In genomic region chr1:152170287-152170933, GRCh38 we compare ENCODE assay signal across 24 cellular contexts. TPM values are rescaled to one million over a fixed set of nuclear protein-coding genes. Genes with fewer than 3 reads are reported as not detected.
DNase-seq lines count a peak whose midpoint lies in the region; FAIRE-seq and TF ChIP-seq lines count a peak whose summit lies in the region.
"Had no signal": no experiment of that assay in that cellular context is flagged by ENCODE, and none has a peak within 500 bp of the region (broad histone marks: within the 10 kb centered on the region; RNA-seq: fewer than 3 reads in every experiment).

No MANE protein-coding gene starts in this region.

- H4K20me1 ChIP-seq in mammary epithelial cell (ENCODE audit: insufficient read depth, low read length), result no peaks in the 10 kb centered on the region
- no peaks in the 10 kb centered on the region for H4K20me1 ChIP-seq in astrocyte (ENCODE audit: insufficient read depth, low read length)

- peaks cover 29% of the 10 kb centered on the region for H3K4me1 ChIP-seq in mammary epithelial cell (ENCODE audit: insufficient read depth, low read length)
- H3K4me1 ChIP-seq in astrocyte (ENCODE audit: insufficient read depth, low read length), result peaks cover 15% of the 10 kb centered on the region
- H3K4me1 ChIP-seq: BE2C, Peyer's patch had no signal

- H3K27me3 Mint-ChIP-seq in MCF 10A (ENCODE audit: insufficient read depth, unreplicated experiment), result no peaks in the 10 kb centered on the region
- no peaks in the 10 kb centered on the region for H3K27me3 Mint-ChIP-seq in astrocyte (ENCODE audit: low read depth, unreplicated experiment)
- H3K27me3 Mint-ChIP-seq in type B pancreatic cell, result no peaks in the 10 kb centered on the region
- H3K27me3 Mint-ChIP-seq in activated CD4-positive, alpha-beta T cell treated with anti-CD3 and anti-CD28 coated beads, Interleukin-2, amount 10 ng/mL, durations not matched to agents 7 days and 5 days, result peaks cover 10% of the 10 kb centered on the region

- H3K4me1 Mint-ChIP-seq in MCF 10A (ENCODE audit: insufficient read depth, unreplicated experiment) (peaks cover 47% of the 10 kb centered on the region), astrocyte (ENCODE audit: low read depth, unreplicated experiment) (peaks cover 52% of the 10 kb centered on the region), type B pancreatic cell (ENCODE audit: unreplicated experiment) (no peaks in the 10 kb centered on the region)
- peaks cover 11% of the 10 kb centered on the region for H3K4me1 Mint-ChIP-seq in activated CD4-positive, alpha-beta T cell treated with anti-CD3 and anti-CD28 coated beads, Interleukin-2, amount 10 ng/mL, durations not matched to agents 7 days and 5 days

- no peaks in the 10 kb centered on the region for H3K27me3 ChIP-seq in mammary epithelial cell (ENCODE audit: insufficient read depth, low read length)
- no peaks in the 10 kb centered on the region for H3K27me3 ChIP-seq in MG63
- peaks cover 12% of the 10 kb centered on the region for H3K27me3 ChIP-seq in astrocyte (ENCODE audit: insufficient read depth, low read length)
- H3K27me3 ChIP-seq: BE2C, Peyer's patch had no signal

- H3K36me3 Mint-ChIP-seq in MCF 10A (ENCODE audit: insufficient read depth, unreplicated experiment), result peaks cover 5% of the 10 kb centered on the region
- H3K36me3 Mint-ChIP-seq in astrocyte (ENCODE audit: low read depth, unreplicated experiment), result peaks cover 15% of the 10 kb centered on the region
- H3K36me3 Mint-ChIP-seq in type B pancreatic cell, result no peaks in the 10 kb centered on the region
- peaks cover 2% of the 10 kb centered on the region for H3K36me3 Mint-ChIP-seq in activated CD4-positive, alpha-beta T cell treated with anti-CD3 and anti-CD28 coated beads, Interleukin-2, amount 10 ng/mL, durations not matched to agents 7 days and 5 days (ENCODE audit: low read depth)
- H3K36me3 Mint-ChIP-seq: CD4-positive, CD25-positive, alpha-beta regulatory T cell; IgD-negative memory B cell had no signal

- H3K27ac ChIP-seq in mammary epithelial cell (ENCODE audit: insufficient read depth, low read depth, low read length) (no peak overlapping the region), astrocyte (ENCODE audit: low read depth, low read length) (no peak overlapping the region)

- H3K9me3 Mint-ChIP-seq in MCF 10A (ENCODE audit: unreplicated experiment), result no peaks in the 10 kb centered on the region
- H3K9me3 Mint-ChIP-seq in astrocyte (ENCODE audit: unreplicated experiment), result peaks cover 2% of the 10 kb centered on the region
- peaks cover 7% of the 10 kb centered on the region for H3K9me3 Mint-ChIP-seq in type B pancreatic cell
- no peaks in the 10 kb centered on the region for H3K9me3 Mint-ChIP-seq in activated CD4-positive, alpha-beta T cell treated with anti-CD3 and anti-CD28 coated beads, Interleukin-2, amount 10 ng/mL, durations not matched to agents 7 days and 5 days
- H3K9me3 Mint-ChIP-seq: CD4-positive, CD25-positive, alpha-beta regulatory T cell; IgD-negative memory B cell had no signal

- dilution Hi-C loops in mammary epithelial cell (cut with HindIII; ENCODE audit: low sequenced_read_pairs), result loop anchor here (5.0 to 10.0 kb wide), 3 partner anchors 83 to 236 kb away; partner anchors contain the start of gene TCHHL1

- H3K4me3 ChIP-seq in mammary epithelial cell (replicated peaks in 1 of 3; ENCODE audit: insufficient read depth in 1 of 3, low read depth in 2 of 3, low read length in 3 of 3), result no peak overlapping the region
- no peak overlapping the region for H3K4me3 ChIP-seq in MG63
- H3K4me3 ChIP-seq in astrocyte (ENCODE audit: insufficient read depth, low read depth, low read length), result no peak overlapping the region
- H3K4me3 ChIP-seq in foreskin fibroblast (ENCODE audit: low read depth in 1 of 2, low read length in 2 of 2), result no peak overlapping the region
- H3K4me3 ChIP-seq: Peyer's patch had no signal

- H2AFZ ChIP-seq in mammary epithelial cell (ENCODE audit: low read depth, low read length) (no peak overlapping the region), astrocyte (ENCODE audit: low read depth, low read length) (no peak overlapping the region)

- CTCF ChIA-PET in MCF 10A (lab: Yijun Ruan, JAX) (interaction anchor here (0.6 to 17.5 kb wide), 4 partner anchors 8 to 118 kb away, joined by 4 to 351 read pairs (median 27); no protein-coding TSS in a partner anchor), mammary epithelial cell (lab: Charles Lee; ENCODE audit: low non-redundant PET) (no interaction called here)
- CTCF ChIA-PET in activated CD4-positive, alpha-beta T cell treated with anti-CD3 and anti-CD28 coated beads, Interleukin-2, amount 10 ng/mL, durations not matched to agents 7 days and 5 days (lab: Charles Lee), result interaction anchor here (1.1 kb wide), 1 partner anchor 289 kb away, joined by 3 read pairs; no protein-coding TSS in a partner anchor

- in situ Hi-C loops in mammary epithelial cell (cut with MboI; ENCODE audit: low sequenced_read_pairs in 2 of 2), result no loop called here

- H3K36me3 ChIP-seq in mammary epithelial cell (ENCODE audit: insufficient read depth, low read length), result no peaks in the 10 kb centered on the region
- no peaks in the 10 kb centered on the region for H3K36me3 ChIP-seq in MG63
- H3K36me3 ChIP-seq in astrocyte (ENCODE audit: insufficient read depth, low read length), result no peaks in the 10 kb centered on the region
- H3K36me3 ChIP-seq: BE2C, Peyer's patch had no signal

- H3K9ac ChIP-seq in mammary epithelial cell (ENCODE audit: insufficient read depth, low read length) (no peak overlapping the region), astrocyte (ENCODE audit: low read length) (no peak overlapping the region)

- DNase-seq in MCF 10A (ENCODE audit: unreplicated experiment) (no peak), mammary epithelial cell (no peak), MG63 (peak; percentile 20), astrocyte (ENCODE audit: low read depth) (no peak), type B pancreatic cell (ENCODE audit: extremely low spot score, unreplicated experiment) (no peak), NCI-H146 (lab: John Stamatoyannopoulos, UW) (no peak), foreskin fibroblast (no peak)
- DNase-seq in activated CD4-positive, alpha-beta T cell treated with anti-CD3 and anti-CD28 coated beads, Interleukin-2, amount 10 ng/mL, durations not matched to agents 7 days and 5 days, result no peak
- DNase-seq: BE2C; CD4-positive, CD25-positive, alpha-beta regulatory T cell; COR-L47; DMS153; GOT3; Karpas-422; NCI-H1930; NCI-H2227 treated with DMSO at 0.1 percent for 48 hours; NCI-H510A; Peyer's patch had no signal

- H3K4me2 ChIP-seq in mammary epithelial cell (ENCODE audit: insufficient read depth, low read depth, low read length) (no peak overlapping the region), astrocyte (ENCODE audit: low read length) (no peak overlapping the region)

- FAIRE-seq in astrocyte (lab: Jason Lieb, UNC), result no peak
- FAIRE-seq: GM12892 had no signal

- no peaks in the 10 kb centered on the region for H3K79me2 ChIP-seq in mammary epithelial cell (ENCODE audit: insufficient read depth, low read length)
- H3K79me2 ChIP-seq in astrocyte (ENCODE audit: insufficient read depth, low read length), result no peaks in the 10 kb centered on the region

- H3K9me3 ChIP-seq in mammary epithelial cell (replicated peaks; ENCODE audit: insufficient read depth, low read length) (no peaks in the 10 kb centered on the region), MG63 (no peaks in the 10 kb centered on the region), astrocyte (ENCODE audit: insufficient read depth, low read depth, low read length) (no peaks in the 10 kb centered on the region)
- H3K9me3 ChIP-seq: BE2C, Peyer's patch had no signal

- H3K4me3 Mint-ChIP-seq in MCF 10A (ENCODE audit: unreplicated experiment), result no peak overlapping the region
- peak overlapping the region; percentile 55 for H3K4me3 Mint-ChIP-seq in astrocyte (ENCODE audit: unreplicated experiment)
- H3K4me3 Mint-ChIP-seq in type B pancreatic cell, result peak overlapping the region; percentile 32
- H3K4me3 Mint-ChIP-seq in activated CD4-positive, alpha-beta T cell treated with anti-CD3 and anti-CD28 coated beads, Interleukin-2, amount 10 ng/mL, durations not matched to agents 7 days and 5 days, result no peak overlapping the region
- H3K4me3 Mint-ChIP-seq: CD4-positive, CD25-positive, alpha-beta regulatory T cell; IgD-negative memory B cell; T-helper 1 cell treated with Interleukin-12 subunit alpha and Interleukin-12 subunit beta and Interleukin-4 antibody, amounts not matched to agents 30 μg/mL and 1 μg/mL, for 36 hours had no signal

- intact Hi-C loops in MCF 10A (cut with micrococcal nuclease) (no loop called here), mammary epithelial cell (cut with micrococcal nuclease) (no loop called here)

- peak overlapping the region; percentile 4 for H3K27ac Mint-ChIP-seq in MCF 10A (ENCODE audit: low read depth, unreplicated experiment)
- H3K27ac Mint-ChIP-seq in astrocyte (ENCODE audit: unreplicated experiment), result peak overlapping the region; percentile 38
- H3K27ac Mint-ChIP-seq in type B pancreatic cell, result peak overlapping the region; percentile 45
- no peak overlapping the region for H3K27ac Mint-ChIP-seq in activated CD4-positive, alpha-beta T cell treated with anti-CD3 and anti-CD28 coated beads, Interleukin-2, amount 10 ng/mL, durations not matched to agents 7 days and 5 days
- H3K27ac Mint-ChIP-seq: CD4-positive, CD25-positive, alpha-beta regulatory T cell; IgD-negative memory B cell; T-helper 1 cell treated with Interleukin-12 subunit alpha and Interleukin-12 subunit beta and Interleukin-4 antibody, amounts not matched to agents 30 μg/mL and 1 μg/mL, for 36 hours had no signal

- no TSS peak for BruUV-seq in MCF 10A (replicated peaks; lab: Mats Ljungman, UMichigan)
- BruUV-seq in mammary epithelial cell (replicated peaks; lab: Mats Ljungman, UMichigan), result no TSS peak

- WGBS in mammary epithelial cell (ENCODE audit: low coverage, missing lambda C conversion rate), result 89% methylated on average over 5 of the region's 5 CpGs

- POLR2A ChIA-PET in MCF 10A (lab: Yijun Ruan, JAX), result interaction anchor here (0.6 to 16.3 kb wide), 9 partner anchors 8 to 547 kb away, joined by 3 to 503 read pairs (median 3); no protein-coding TSS in a partner anchor
- POLR2A ChIA-PET in activated CD4-positive, alpha-beta T cell treated with anti-CD3 and anti-CD28 coated beads, Interleukin-2, amount 10 ng/mL, durations not matched to agents 7 days and 5 days (lab: Charles Lee), result no interaction called here

- TF ChIP-seq CTCF in MCF 10A (IDR thresholded peaks at IDR 0.05; ENCODE audit: unreplicated experiment) (no peak), mammary epithelial cell (conservative IDR thresholded peaks at IDR 0.05 in 1 of 2, IDR thresholded peaks at IDR 0.05 in 1 of 2; ENCODE audit: extremely low read depth in 1 of 2, insufficient read depth in 1 of 2, low read depth in 1 of 2, low read length in 2 of 2) (no peak), astrocyte (IDR thresholded peaks at IDR 0.05; ENCODE audit: insufficient read depth, low read depth, low read length) (no peak), type B pancreatic cell (conservative IDR thresholded peaks at IDR 0.05) (no peak), foreskin fibroblast (IDR thresholded peaks at IDR 0.05; ENCODE audit: low read depth, low read length) (no peak)

RNA-seq across cellular contexts. Expression of gene RPTN, which starts 11.4 kb away (rescaled TPM):
- total RNA-seq in MCF 10A (2022) (not detected in 2 replicates), mammary epithelial cell (not detected), astrocyte (0.07 and 0.09 TPM in 2 replicates), type B pancreatic cell (ENCODE audit: low replicate concordance) (0.34 and 1.3 TPM in 2 replicates)
- 0.01 TPM for polyA plus RNA-seq in mammary epithelial cell
- not detected for polyA minus RNA-seq in mammary epithelial cell
- not detected in 2 replicates for total RNA-seq in MG63 (2014; rRNA removed; shearing (Covaris generic); ENCODE audit: low replicate concordance)
- not detected for total RNA-seq in activated CD4-positive, alpha-beta T cell treated with anti-CD3 and anti-CD28 coated beads, Interleukin-2, amount 10 ng/mL, durations not matched to agents 7 days and 5 days
- total RNA-seq: A673; CD4-positive, CD25-positive, alpha-beta regulatory T cell; G401; Peyer's patch; SK-MEL-5 had no signal
- polyA plus RNA-seq: CD4-positive, CD25-positive, alpha-beta regulatory T cell; IgD-negative memory B cell had no signal

RNA-seq across cellular contexts. Expression of gene HRNR, which starts 53.6 kb away (rescaled TPM):
- total RNA-seq in MCF 10A (2022), result not detected in 2 replicates
- total RNA-seq in mammary epithelial cell, result under 1 TPM in 1 of 2 donors, not detected in 1; under 0.01 TPM
- not detected for polyA plus RNA-seq in mammary epithelial cell
- not detected for polyA minus RNA-seq in mammary epithelial cell
- total RNA-seq in MG63 (2014; rRNA removed; shearing (Covaris generic); ENCODE audit: low replicate concordance), result not detected in 2 replicates
- total RNA-seq in astrocyte, result not detected in 2 replicates
- total RNA-seq in type B pancreatic cell (ENCODE audit: low replicate concordance), result not detected in 2 replicates
- not detected for total RNA-seq in activated CD4-positive, alpha-beta T cell treated with anti-CD3 and anti-CD28 coated beads, Interleukin-2, amount 10 ng/mL, durations not matched to agents 7 days and 5 days
- total RNA-seq: A673; CD4-positive, CD25-positive, alpha-beta regulatory T cell; G401; Peyer's patch; SK-MEL-5 had no signal
- polyA plus RNA-seq: CD4-positive, CD25-positive, alpha-beta regulatory T cell; IgD-negative memory B cell had no signal

RNA-seq across cellular contexts. Expression of gene TCHH, which starts 55.2 kb away (rescaled TPM):
- total RNA-seq in MCF 10A (2022), result 0.12 and 0.22 TPM in 2 replicates
- total RNA-seq in mammary epithelial cell, result under 1 TPM in 1 of 2 donors, not detected in 1; 0.19 TPM
- polyA plus RNA-seq in mammary epithelial cell, result 0.02 TPM
- not detected for polyA minus RNA-seq in mammary epithelial cell
- 0.10 TPM in 1 of 2 replicates, not detected in the other for total RNA-seq in MG63 (2014; rRNA removed; shearing (Covaris generic); ENCODE audit: low replicate concordance)
- 0.70 and 0.86 TPM in 2 replicates for total RNA-seq in astrocyte
- total RNA-seq in type B pancreatic cell (ENCODE audit: low replicate concordance), result 0.07 and 7.0 TPM in 2 replicates
- total RNA-seq in activated CD4-positive, alpha-beta T cell treated with anti-CD3 and anti-CD28 coated beads, Interleukin-2, amount 10 ng/mL, durations not matched to agents 7 days and 5 days, result under 1 TPM; 0.05 to 0.06 TPM
- total RNA-seq: CD4-positive, CD25-positive, alpha-beta regulatory T cell; G401 had no signal
- polyA plus RNA-seq: CD4-positive, CD25-positive, alpha-beta regulatory T cell; IgD-negative memory B cell had no signal

Comparison
In these comparisons a context has a peak if more than half of its experiments do, and no peak if none do; other contexts are left out.
1. H3K4me3 Mint-ChIP-seq: peak in astrocyte (single experiment) and type B pancreatic cell (single experiment); none in MCF 10A (single experiment) and activated CD4-positive, alpha-beta T cell treated with anti-CD3 and anti-CD28 coated beads, Interleukin-2, amount 10 ng/mL, durations not matched to agents 7 days and 5 days (single experiment).